Comparison of ENCODE assay signal across 12 cellular contexts in the genomic region with DNA sequence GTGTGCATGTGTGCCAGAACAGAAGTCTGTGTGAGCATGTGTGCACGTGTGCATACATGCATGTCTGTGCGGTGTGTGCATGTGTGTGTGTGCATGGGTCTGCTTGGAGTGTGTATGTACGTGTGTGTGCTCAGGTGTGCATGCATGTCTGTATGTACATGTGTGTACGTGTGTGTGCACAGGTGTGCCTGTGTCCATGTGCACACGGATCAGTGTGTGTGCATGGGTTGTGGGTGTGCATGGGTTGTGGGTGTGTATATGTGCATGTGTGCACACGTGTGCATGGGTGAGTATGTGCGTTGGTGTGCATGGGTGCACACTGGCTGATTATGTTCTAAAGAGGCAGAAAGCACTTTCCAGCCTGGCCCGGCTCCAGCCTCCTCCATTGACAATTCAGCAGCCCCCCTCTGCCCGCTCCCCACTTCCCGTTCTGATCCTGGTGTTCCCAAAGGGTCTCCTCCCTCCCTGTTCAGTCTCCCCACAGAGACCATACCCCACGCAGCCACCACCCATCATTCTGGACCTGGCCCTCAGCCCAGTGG. TPM values are rescaled to one million over a fixed set of nuclear protein-coding genes. Genes with fewer than 3 reads are reported as not detected.
DNase-seq lines count a peak whose midpoint lies in the region; ATAC-seq, FAIRE-seq and TF ChIP-seq lines count a peak whose summit lies in the region.
"Had no signal": no experiment of that assay in that cellular context is flagged by ENCODE, and none has a peak within 500 bp of the region (broad histone marks: within the 10 kb centered on the region; RNA-seq: fewer than 3 reads in every experiment).

No MANE protein-coding gene starts in this region.

- TF ChIP-seq EP300 in HepG2 (IDR thresholded peaks at IDR 0.05; ENCODE audit: low read depth in 2 of 2, low read length in 2 of 2) (no peak), HepG2 (CRISPR knock-in tag; IDR thresholded peaks at IDR 0.05; ENCODE audit: borderline replicate concordance) (no peak), H1 (IDR thresholded peaks at IDR 0.05; ENCODE audit: borderline replicate concordance in 1 of 2, low read depth in 2 of 2, low read length in 2 of 2) (no peak)

- TF ChIP-seq RAD21 in HepG2 (CRISPR knock-in tag; IDR thresholded peaks at IDR 0.05) (no peak), H1 (IDR thresholded peaks at IDR 0.05 in 1 of 2, conservative IDR thresholded peaks at IDR 0.05 in 1 of 2; ENCODE audit: low read depth in 2 of 2, low read length in 2 of 2) (no peak)

- H3K9me3 ChIP-seq in HepG2 (ENCODE audit: low read length) (no peaks in the 10 kb centered on the region), right lobe of liver (no peaks in the 10 kb centered on the region), H1 (ENCODE audit: insufficient read depth in 2 of 2, low read depth in 1 of 2, low read length in 1 of 2) (peaks cover 0 to 3% of the 10 kb centered on the region in 2 experiments; a peak in 1 of 4 replicates), thoracic aorta (no peaks in the 10 kb centered on the region)

- H3K4ac ChIP-seq in H1 (replicated peaks; ENCODE audit: insufficient read length, low read depth, low read length) = no peak overlapping the region

- in situ Hi-C loops in HepG2 (cut with HindIII; ENCODE audit: extremely low pct_ligation_motif_present, low pct_unique_long_range_greater_than_20kb) = no loop called here

- no peak overlapping the region for H4K91ac ChIP-seq in H1 (replicated peaks; ENCODE audit: insufficient read length, low read length)

- no peak overlapping the region for H2BK120ac ChIP-seq in H1 (replicated peaks; ENCODE audit: low read depth, low read length)

- H2BK12ac ChIP-seq in H1 (ENCODE audit: low read depth, low read length) = peak overlapping the region; percentile 35; the same call in 1 of the 2 replicates

- TF ChIP-seq CTCF in HepG2 (CRISPR knock-in tag; IDR thresholded peaks at IDR 0.05) = no peak
- TF ChIP-seq CTCF in right lobe of liver (IDR thresholded peaks at IDR 0.05) = no peak
- TF ChIP-seq CTCF in H1 (IDR thresholded peaks at IDR 0.05; ENCODE audit: control extremely low read depth in 1 of 3, insufficient read depth in 1 of 3, low read depth in 1 of 3, low read length in 3 of 3) = no peak
- no peak for TF ChIP-seq CTCF in thoracic aorta (IDR thresholded peaks at IDR 0.05)

- TF ChIP-seq POLR2A in HepG2 (IDR thresholded peaks at IDR 0.05; ENCODE audit: insufficient read depth in 1 of 2, low read depth in 2 of 2, low read length in 2 of 2) (no peak), right lobe of liver (IDR thresholded peaks at IDR 0.05) (no peak), H1 (IDR thresholded peaks at IDR 0.05; ENCODE audit: control extremely low read depth in 1 of 2, low read depth in 2 of 2, low read length in 2 of 2) (no peak)

- H2AFZ ChIP-seq in HepG2 (ENCODE audit: low read length) = no peak overlapping the region
- no peak overlapping the region for H2AFZ ChIP-seq in H1 (ENCODE audit: low read length)

- H3K14ac ChIP-seq in H1 (ENCODE audit: insufficient read length) = no peak overlapping the region

- FAIRE-seq in HepG2 (lab: Jason Lieb, UNC) (no peak), H1 (lab: Jason Lieb, UNC) (no peak)

- BruUV-seq in HepG2 (replicated peaks; lab: Mats Ljungman, UMichigan) = no TSS peak

- H2AK5ac ChIP-seq in H1 (ENCODE audit: low read depth, low read length) = no peak overlapping the region

- H3K27ac ChIP-seq in HepG2 (ENCODE audit: extremely low read length, insufficient read depth, low read length) (no peak overlapping the region), right lobe of liver (no peak overlapping the region), H1 (ENCODE audit: low read depth, low read length) (no peak overlapping the region), thoracic aorta (peak overlapping the region; percentile 52 to 56)
- H3K27ac ChIP-seq: BLaER1 treated with 17β-estradiol and CSF1 and Interleukin-3, amounts not matched to agents 10 nM and 100 nM had no signal

- 0 out of 2 replicates have a peak, but pooled peaks cover 4% of the 10 kb centered on the region for H3K79me1 ChIP-seq in H1 (ENCODE audit: low read depth, low read length)

- H3K23ac ChIP-seq in H1 (ENCODE audit: insufficient read length) = no peak overlapping the region

- H4K5ac ChIP-seq in H1 (ENCODE audit: insufficient read length, low read depth, low read length) = no peak overlapping the region

- H2BK20ac ChIP-seq in H1 (ENCODE audit: low read length) = no peak overlapping the region

- H3K18ac ChIP-seq in H1 (ENCODE audit: extremely low read depth, low read length) = no peak overlapping the region

- CTCF ChIA-PET in HepG2 (lab: Yijun Ruan, JAX; ENCODE audit: low intra/inter-chr PET ratio, low total read pairs) (no interaction called here), H1 (lab: Charles Lee; ENCODE audit: partially characterized antibody) (no interaction called here)

- H3K79me2 ChIP-seq in HepG2 (ENCODE audit: insufficient read depth, low read length) = no peaks in the 10 kb centered on the region
- H3K79me2 ChIP-seq in H1 (ENCODE audit: control insufficient read depth in 1 of 2, insufficient read depth in 2 of 2, low read length in 2 of 2) = no peaks in the 10 kb centered on the region; a peak in 1 of 4 replicates

- H3K56ac ChIP-seq in H1 (replicated peaks; ENCODE audit: insufficient read length, low read depth, low read length) = no peak overlapping the region

- 94% methylated on average over 11 of the region's 11 CpGs for WGBS in HepG2 (ENCODE audit: low lambda C conversion rate)
- WGBS in right lobe of liver (ENCODE audit: insufficient coverage, low coverage, low lambda C conversion rate, missing lambda C conversion rate) = no CpG with 5 or more reads among the region's 11 CpGs
- WGBS in H1 (ENCODE audit: extremely low coverage in 1 of 2, insufficient coverage in 1 of 2, insufficient read length in 1 of 2, insufficient replicate concordance in 2 of 2, low coverage in 1 of 2, low lambda C conversion rate in 2 of 2, missing lambda C conversion rate in 1 of 2), 2 experiments = 92% methylated on average over 11 of the region's 11 CpGs; no CpG with 5 or more reads in 1 of the 2 experiments

- POLR2A ChIA-PET in HepG2 (lab: Yijun Ruan, JAX) (no interaction called here), H1 (lab: Charles Lee; ENCODE audit: partially characterized antibody) (no interaction called here)

- ATAC-seq in HepG2 (no peak), right lobe of liver (no peak), thoracic aorta (ENCODE audit: insufficient number of reproducible peaks, low FRiP score, low read depth) (no peak)

- intact Hi-C loops in HepG2 (cut with micrococcal nuclease; ENCODE audit: unreplicated experiment) = no loop called here
- intact Hi-C loops in right lobe of liver (cut with DNase I) = no loop called here

- H3K23me2 ChIP-seq in H1 (ENCODE audit: low read depth, low read length) = peaks cover 10% of the 10 kb centered on the region; the same call in 1 of the 2 replicates

- H4K8ac ChIP-seq in H1 (ENCODE audit: extremely low read depth, insufficient read depth, low read length) = no peak overlapping the region

- H4K20me1 ChIP-seq in HepG2 (ENCODE audit: insufficient read depth, low read length) = no peaks in the 10 kb centered on the region
- peaks cover 3 to 12% of the 10 kb centered on the region in 2 experiments for H4K20me1 ChIP-seq in H1 (replicated peaks in 1 of 2; ENCODE audit: control insufficient read depth in 1 of 2, insufficient read depth in 2 of 2, low read length in 2 of 2)

- H3K4me2 ChIP-seq in HepG2 (ENCODE audit: low read depth, low read length) (no peak overlapping the region), H1 (ENCODE audit: insufficient read depth in 1 of 2, low read depth in 2 of 2, low read length in 2 of 2) (no peak overlapping the region)

- no peaks in the 10 kb centered on the region for H3K4me1 ChIP-seq in HepG2 (ENCODE audit: insufficient read depth, low read length)
- no peaks in the 10 kb centered on the region for H3K4me1 ChIP-seq in right lobe of liver
- peaks cover 0 to 4% (median under 1%) of the 10 kb centered on the region in 4 experiments; a peak in 1 of 7 replicates for H3K4me1 ChIP-seq in H1 (replicated peaks in 1 of 4; ENCODE audit: control insufficient read depth in 3 of 4, insufficient read depth in 4 of 4, low read length in 3 of 4)
- peaks cover 10 to 24% of the 10 kb centered on the region in 2 donors for H3K4me1 ChIP-seq in thoracic aorta (ENCODE audit: control insufficient read depth in 1 of 2, low read depth in 2 of 2)

- H3K9ac ChIP-seq in HepG2 (ENCODE audit: insufficient read depth, low read depth, low read length) = no peak overlapping the region
- no peak overlapping the region for H3K9ac ChIP-seq in H1 (replicated peaks in 1 of 4; ENCODE audit: extremely low read depth in 1 of 4, low read depth in 3 of 4, low read length in 3 of 4)
- H3K9ac ChIP-seq: BLaER1 treated with 17β-estradiol and CSF1 and Interleukin-3, amounts not matched to agents 10 nM and 100 nM had no signal

- H3K36me3 ChIP-seq in HepG2 (replicated peaks in 1 of 2; ENCODE audit: control insufficient read depth in 1 of 2, insufficient read depth in 2 of 2, low read length in 2 of 2) (0 out of 5 replicates have a peak, but pooled peaks cover 0 to 2% of the 10 kb centered on the region in 2 experiments), right lobe of liver (no peaks in the 10 kb centered on the region), H1 (ENCODE audit: control insufficient read depth in 2 of 4, insufficient read depth in 4 of 4, low read length in 3 of 4) (no peaks in the 10 kb centered on the region; a peak in 1 of 8 replicates), thoracic aorta (no peaks in the 10 kb centered on the region)
- H3K36me3 ChIP-seq: BLaER1 treated with 17β-estradiol and CSF1 and Interleukin-3, amounts not matched to agents 10 nM and 100 nM had no signal

- H3K27me3 ChIP-seq in HepG2 (ENCODE audit: control insufficient read depth in 1 of 2, insufficient read depth in 2 of 2, low read length in 2 of 2) (no peaks in the 10 kb centered on the region), right lobe of liver (no peaks in the 10 kb centered on the region), H1 (replicated peaks in 1 of 4; ENCODE audit: control insufficient read depth in 3 of 4, extremely low read depth in 1 of 4, insufficient read depth in 3 of 4, low read length in 3 of 4) (no peaks in the 10 kb centered on the region), thoracic aorta (replicated peaks; ENCODE audit: insufficient read depth) (no peaks in the 10 kb centered on the region)
- H3K27me3 ChIP-seq: BLaER1 treated with 17β-estradiol and CSF1 and Interleukin-3, amounts not matched to agents 10 nM and 100 nM had no signal

- DNase-seq in HepG2 (ENCODE audit: low spot score) (no peak), right lobe of liver (no peak), H1 (ENCODE audit: low read depth in 1 of 2, low spot score in 2 of 2) (no peak), thoracic aorta (ENCODE audit: low spot score) (no peak), NCI-H2171 treated with DMSO at 0.1 percent for 48 hours (lab: John Stamatoyannopoulos, UW) (no peak), GM19240 (ENCODE audit: insufficient read length, low spot score) (no peak)
- DNase-seq in activated CD4-positive, alpha-beta T cell treated with anti-CD3 and anti-CD28 coated beads for 1 hour = no peak
- DNase-seq: ACHN; CD4-positive, CD25-positive, alpha-beta regulatory T cell; HCEC 1CT had no signal

- no peak overlapping the region for H2BK15ac ChIP-seq in H1 (ENCODE audit: low read length)

- H3K4me3 ChIP-seq in HepG2 (replicated peaks in 1 of 3; ENCODE audit: insufficient read depth in 1 of 3, low read depth in 2 of 3, low read length in 3 of 3) (no peak overlapping the region), right lobe of liver (no peak overlapping the region), H1 (ENCODE audit: extremely low read depth in 1 of 4, insufficient read depth in 2 of 4, low read depth in 3 of 4, low read length in 4 of 4) (no peak overlapping the region), thoracic aorta (no peak overlapping the region)
- H3K4me3 ChIP-seq: BLaER1 treated with 17β-estradiol and CSF1 and Interleukin-3, amounts not matched to agents 10 nM and 100 nM had no signal

- peak overlapping the region; percentile 54; the same call in 1 of the 2 replicates for H2BK5ac ChIP-seq in H1 (ENCODE audit: low read depth, low read length)

RNA-seq across cellular contexts. Expression of gene PDGFA, which starts 44.1 kb away (rescaled TPM):
- total RNA-seq in HepG2 (2016; rRNA removed; fragmentation: Illumina TruSeq; extraction: Trizol) (0.80 and 1.5 TPM in 2 replicates), right lobe of liver (10 to 100 TPM in 3 of 6 experiments, 1 to 10 TPM in 3; 2.3 to 20.9 (median 8.4) TPM), thoracic aorta (100 to 1,000 TPM; 175 to 219 TPM)
- 1.1 and 1.6 TPM in 2 replicates for total RNA-seq in HepG2 (2016; cell fraction: cytosol; rRNA removed; fragmentation: Illumina TruSeq; extraction: Trizol; ENCODE audit: low read depth)
- 1.0 and 1.8 TPM in 2 replicates for total RNA-seq in HepG2 (2016; cell fraction: insoluble cytoplasmic fraction; rRNA removed; fragmentation: Illumina TruSeq; extraction: Trizol)
- total RNA-seq in HepG2 (2016; cell fraction: membrane; rRNA removed; fragmentation: Illumina TruSeq; extraction: Trizol) = 2.6 and 3.0 TPM in 2 replicates
- total RNA-seq in HepG2 (2016; cell fraction: nucleus; rRNA removed; fragmentation: Illumina TruSeq; extraction: Trizol) = 1.3 and 1.4 TPM in 2 replicates
- polyA plus RNA-seq in HepG2 (2011; rRNA removed) (2.4 and 3.4 TPM in 2 replicates), H1 (2011; rRNA removed) (21.1 and 22.3 TPM in 2 replicates)
- polyA plus RNA-seq in HepG2 (2011; cell fraction: cytosol; rRNA removed) = 1.2 and 2.1 TPM in 2 replicates
- 2.9 and 5.0 TPM in 2 replicates for polyA plus RNA-seq in HepG2 (2011; cell fraction: nucleus; rRNA removed)
- polyA plus RNA-seq in HepG2 (2012) = 1.2 and 1.3 TPM in 2 replicates
- 0.57 and 0.60 TPM in 2 replicates for polyA plus RNA-seq in HepG2 (2016; cell fraction: cytosol; fragmentation: Illumina TruSeq; extraction: Trizol; ENCODE audit: low read depth)
- 0.93 and 1.1 TPM in 2 replicates for polyA plus RNA-seq in HepG2 (2016; cell fraction: insoluble cytoplasmic fraction; fragmentation: Illumina TruSeq; extraction: Trizol; ENCODE audit: low read depth)
- 1.1 TPM in 2 replicates for polyA plus RNA-seq in HepG2 (2016; cell fraction: membrane; fragmentation: Illumina TruSeq; extraction: Trizol; ENCODE audit: low read depth)
- 1.9 TPM in 2 replicates for polyA plus RNA-seq in HepG2 (2016; cell fraction: nucleus; fragmentation: Illumina TruSeq; extraction: Trizol; ENCODE audit: insufficient read depth, low read depth)
- polyA minus RNA-seq in HepG2 (2011; rRNA and poly(A)+ RNA removed; ENCODE audit: low replicate concordance) = 14.6 and 20.5 TPM in 2 replicates
- polyA minus RNA-seq in HepG2 (2011; cell fraction: cytosol; rRNA and poly(A)+ RNA removed) = 4.8 and 15.5 TPM in 2 replicates
- 2.3 and 2.4 TPM in 2 replicates for polyA minus RNA-seq in HepG2 (2011; cell fraction: nucleus; rRNA and poly(A)+ RNA removed)
- 38.0 and 43.0 TPM in 2 replicates for total RNA-seq in H1 (2021; fragmentation: NEBNext Ultra II Directional; extraction: Animal tissue kit (Norgen Biotek cat#: 25700))
- polyA plus RNA-seq in H1 (2011; cell fraction: cytosol; rRNA removed) = 18.1 TPM
- polyA plus RNA-seq in H1 (2011; cell fraction: nucleus; rRNA removed) = 42.6 TPM
- polyA plus RNA-seq in H1 (2012, experiment 1 of 2) = 42.0 to 59.5 TPM (median 51.8 TPM) in 4 replicates
- polyA plus RNA-seq in H1 (2012, experiment 2 of 2) = 33.3 TPM
- 34.8 TPM for polyA plus RNA-seq in H1 (2013, experiment 1 of 2)
- 38.8 TPM for polyA plus RNA-seq in H1 (2013, experiment 2 of 2)
- 46.5 and 53.1 TPM in 2 replicates for polyA minus RNA-seq in H1 (2011; rRNA and poly(A)+ RNA removed)
- 78.2 TPM for polyA minus RNA-seq in H1 (2011; cell fraction: cytosol; rRNA and poly(A)+ RNA removed)
- polyA minus RNA-seq in H1 (2011; cell fraction: nucleus; rRNA and poly(A)+ RNA removed) = 31.0 TPM
- polyA plus RNA-seq: CD4-positive, CD25-positive, alpha-beta regulatory T cell; IgD-negative memory B cell had no signal

Comparison
In these comparisons a context has a peak if more than half of its experiments do, and no peak if none do; other contexts are left out.
1. H3K27ac ChIP-seq: peak in thoracic aorta (2 of 2); none in HepG2 (single experiment), right lobe of liver (0 of 3) and H1 (single experiment).
2. Of the 41 proteins assayed by ChIP-seq in both HepG2 and H1: peak only in HepG2: none; only in H1: KDM1A; in both: none; in neither: 40.